In the genomic region with DNA sequence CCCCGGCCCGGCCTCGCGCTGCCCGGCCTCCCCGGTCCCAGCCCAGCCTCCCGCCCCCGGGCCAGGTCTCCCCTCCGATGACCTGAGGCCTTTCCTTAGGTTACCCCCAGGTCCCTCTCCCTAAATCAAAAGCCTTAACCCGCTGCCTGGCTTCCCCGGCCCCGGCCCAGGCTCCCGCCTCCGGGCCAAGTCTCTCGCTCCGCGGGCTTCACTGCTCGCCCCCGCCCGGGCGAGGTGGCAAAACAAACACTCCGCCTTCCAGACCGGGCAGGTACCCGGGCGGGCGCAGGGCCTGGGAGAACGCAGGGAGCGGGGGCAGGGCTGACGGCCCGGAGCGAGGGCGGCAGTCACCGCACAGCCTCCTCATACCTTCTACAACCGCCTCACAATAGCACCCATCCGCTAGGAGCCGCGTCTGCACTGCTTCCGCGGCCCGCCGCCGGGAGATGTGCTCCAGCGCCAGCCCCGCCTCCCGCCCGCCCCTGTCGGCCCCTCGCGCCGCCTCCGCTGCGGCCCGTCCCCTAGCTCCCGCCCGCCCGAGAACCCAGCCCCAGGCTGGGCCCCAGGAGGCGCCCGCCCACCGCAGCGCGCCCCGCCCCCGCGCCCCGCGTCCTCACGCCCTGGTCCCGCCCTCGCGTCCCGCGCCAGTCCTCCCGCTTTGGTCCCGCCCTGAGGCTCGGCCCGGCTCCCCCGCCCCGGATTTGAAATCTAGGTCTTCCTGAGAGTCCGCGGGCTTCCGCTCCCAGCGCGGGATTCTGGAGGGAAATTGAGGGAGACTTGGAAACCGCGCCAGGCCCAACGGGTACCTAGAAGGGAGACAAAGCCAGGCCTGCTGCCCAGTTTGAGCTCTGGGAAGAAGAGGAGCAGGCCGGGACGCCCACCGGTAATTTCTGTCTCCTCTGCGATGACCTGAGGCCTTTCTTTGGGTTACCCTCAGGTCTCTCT, we compare ENCODE assay signal across 1 cellular context.
TF ChIP-seq lines count a peak whose summit lies in the region.

A gene (minus strand): TSS at position 422 of the 945 bp plus-strand sequence. CDS start 10,994 bp downstream, outside the sequence.
A gene with protein sequence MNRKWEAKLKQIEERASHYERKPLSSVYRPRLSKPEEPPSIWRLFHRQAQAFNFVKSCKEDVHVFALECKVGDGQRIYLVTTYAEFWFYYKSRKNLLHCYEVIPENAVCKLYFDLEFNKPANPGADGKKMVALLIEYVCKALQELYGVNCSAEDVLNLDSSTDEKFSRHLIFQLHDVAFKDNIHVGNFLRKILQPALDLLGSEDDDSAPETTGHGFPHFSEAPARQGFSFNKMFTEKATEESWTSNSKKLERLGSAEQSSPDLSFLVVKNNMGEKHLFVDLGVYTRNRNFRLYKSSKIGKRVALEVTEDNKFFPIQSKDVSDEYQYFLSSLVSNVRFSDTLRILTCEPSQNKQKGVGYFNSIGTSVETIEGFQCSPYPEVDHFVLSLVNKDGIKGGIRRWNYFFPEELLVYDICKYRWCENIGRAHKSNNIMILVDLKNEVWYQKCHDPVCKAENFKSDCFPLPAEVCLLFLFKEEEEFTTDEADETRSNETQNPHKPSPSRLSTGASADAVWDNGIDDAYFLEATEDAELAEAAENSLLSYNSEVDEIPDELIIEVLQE (plus strand): TSS at position 713 of the 945 bp plus-strand sequence. CDS start 7,403 bp downstream, outside the sequence.

TF ChIP-seq in K562, 482 proteins besides CTCF, POLR2A, EP300 and RAD21 (continued from another document and continues in another):
- TF ChIP-seq RBM39 (optimal IDR thresholded peaks at IDR 0.05; ENCODE audit: low read depth, low read length) (no peak), NCOA2 (IDR thresholded peaks at IDR 0.05; ENCODE audit: partially characterized antibody in 2 of 2) (no peak), HNRNPLL (IDR thresholded peaks at IDR 0.05; ENCODE audit: low read depth, low read length, poor library complexity, severe bottlenecking) (peak; percentile 50), SOX6 (IDR thresholded peaks at IDR 0.05) (peak; percentile 21; the same call in 1 of the 2 replicates), SMARCE1 (IDR thresholded peaks at IDR 0.05) (no peak), GABPB2 (CRISPR knock-in tag; conservative IDR thresholded peaks at IDR 0.05) (no peak), KDM2B (CRISPR knock-in tag; IDR thresholded peaks at IDR 0.05) (0 out of 2 replicates have a peak, but pooled peaks have one; percentile 62), STAT5B (CRISPR knock-in tag; IDR thresholded peaks at IDR 0.05) (no peak), ZNF695 (CRISPR knock-in tag; IDR thresholded peaks at IDR 0.05) (no peak), FOSL1 (tag; conservative IDR thresholded peaks at IDR 0.05) (0 out of 2 replicates have a peak, but pooled peaks have one; percentile 22), ZNF184 (CRISPR knock-in tag; IDR thresholded peaks at IDR 0.05) (no peak), ZKSCAN3 (CRISPR knock-in tag; IDR thresholded peaks at IDR 0.05) (no peak), OTX1 (CRISPR knock-in tag; IDR thresholded peaks at IDR 0.05) (no peak), EZH2 (IDR thresholded peaks at IDR 0.05; ENCODE audit: borderline replicate concordance, low read depth, low read length) (no peak), BCL6 (CRISPR knock-in tag; IDR thresholded peaks at IDR 0.05) (no peak), JUND (IDR thresholded peaks at IDR 0.05; ENCODE audit: borderline replicate concordance, low read depth, low read length) (peak; percentile 43), JUND (tag; IDR thresholded peaks at IDR 0.05; ENCODE audit: borderline replicate concordance, low read depth, low read length) (no peak), ZNF785 (CRISPR knock-in tag; IDR thresholded peaks at IDR 0.05) (no peak), COPS2 (conservative IDR thresholded peaks at IDR 0.05) (no peak), TAF1 (IDR thresholded peaks at IDR 0.05; ENCODE audit: control insufficient read depth, extremely low read depth, insufficient read depth, low read length, severe bottlenecking) (peak; percentile 77), YY1 (IDR thresholded peaks at IDR 0.05; ENCODE audit: borderline replicate concordance in 1 of 3, control insufficient read depth in 1 of 3, extremely low read depth in 1 of 3, insufficient read depth in 3 of 3, insufficient read length in 1 of 3, insufficient replicate concordance in 2 of 3, low read depth in 1 of 3, low read length in 2 of 3) (peak in 2 of 3 experiments; percentile 20 to 70), FOXM1 (IDR thresholded peaks at IDR 0.05; ENCODE audit: low read depth) (no peak), FOXM1 (CRISPR knock-in tag; IDR thresholded peaks at IDR 0.05; ENCODE audit: low read depth) (no peak; the same call in 1 of the 2 replicates), TBP (optimal IDR thresholded peaks at IDR 0.05; ENCODE audit: low read depth, low read length) (peak; percentile 86), HDAC8 (tag; IDR thresholded peaks at IDR 0.05) (no peak), SP2 (IDR thresholded peaks at IDR 0.05; ENCODE audit: extremely low read depth, low read depth, low read length, poor library complexity, severe bottlenecking) (no peak), CHD1 (IDR thresholded peaks at IDR 0.05; ENCODE audit: low read length) (peak; percentile 28), ZFX (CRISPR knock-in tag; IDR thresholded peaks at IDR 0.05) (peak; percentile 90)
- TF ChIP-seq, protein P1, sequence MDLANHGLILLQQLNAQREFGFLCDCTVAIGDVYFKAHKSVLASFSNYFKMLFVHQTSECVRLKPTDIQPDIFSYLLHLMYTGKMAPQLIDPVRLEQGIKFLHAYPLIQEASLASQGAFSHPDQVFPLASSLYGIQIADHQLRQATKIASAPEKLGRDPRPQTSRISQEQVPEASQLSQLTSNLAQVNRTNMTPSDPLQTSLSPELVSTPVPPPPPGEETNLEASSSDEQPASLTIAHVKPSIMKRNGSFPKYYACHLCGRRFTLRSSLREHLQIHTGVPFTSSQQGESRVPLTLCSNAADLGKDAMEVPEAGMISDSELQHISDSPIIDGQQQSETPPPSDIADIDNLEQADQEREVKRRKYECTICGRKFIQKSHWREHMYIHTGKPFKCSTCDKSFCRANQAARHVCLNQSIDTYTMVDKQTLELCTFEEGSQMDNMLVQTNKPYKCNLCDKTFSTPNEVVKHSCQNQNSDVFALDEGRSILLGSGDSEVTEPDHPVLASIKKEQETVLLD (IDR thresholded peaks at IDR 0.05), result no peak
- TF ChIP-seq, protein P2, sequence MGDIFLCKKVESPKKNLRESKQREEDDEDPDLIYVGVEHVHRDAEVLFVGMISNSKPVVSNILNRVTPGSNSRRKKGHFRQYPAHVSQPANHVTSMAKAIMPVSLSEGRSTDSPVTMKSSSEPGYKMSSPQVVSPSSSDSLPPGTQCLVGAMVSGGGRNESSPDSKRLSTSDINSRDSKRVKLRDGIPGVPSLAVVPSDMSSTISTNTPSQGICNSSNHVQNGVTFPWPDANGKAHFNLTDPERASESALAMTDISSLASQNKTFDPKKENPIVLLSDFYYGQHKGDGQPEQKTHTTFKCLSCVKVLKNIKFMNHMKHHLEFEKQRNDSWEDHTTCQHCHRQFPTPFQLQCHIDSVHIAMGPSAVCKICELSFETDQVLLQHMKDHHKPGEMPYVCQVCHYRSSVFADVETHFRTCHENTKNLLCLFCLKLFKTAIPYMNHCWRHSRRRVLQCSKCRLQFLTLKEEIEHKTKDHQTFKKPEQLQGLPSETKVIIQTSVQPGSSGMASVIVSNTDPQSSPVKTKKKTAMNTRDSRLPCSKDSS (IDR thresholded peaks at IDR 0.05; ENCODE audit: low read depth, partially characterized antibody), result no peak
- TF ChIP-seq, protein P3, sequence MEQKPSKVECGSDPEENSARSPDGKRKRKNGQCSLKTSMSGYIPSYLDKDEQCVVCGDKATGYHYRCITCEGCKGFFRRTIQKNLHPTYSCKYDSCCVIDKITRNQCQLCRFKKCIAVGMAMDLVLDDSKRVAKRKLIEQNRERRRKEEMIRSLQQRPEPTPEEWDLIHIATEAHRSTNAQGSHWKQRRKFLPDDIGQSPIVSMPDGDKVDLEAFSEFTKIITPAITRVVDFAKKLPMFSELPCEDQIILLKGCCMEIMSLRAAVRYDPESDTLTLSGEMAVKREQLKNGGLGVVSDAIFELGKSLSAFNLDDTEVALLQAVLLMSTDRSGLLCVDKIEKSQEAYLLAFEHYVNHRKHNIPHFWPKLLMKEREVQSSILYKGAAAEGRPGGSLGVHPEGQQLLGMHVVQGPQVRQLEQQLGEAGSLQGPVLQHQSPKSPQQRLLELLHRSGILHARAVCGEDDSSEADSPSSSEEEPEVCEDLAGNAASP (IDR thresholded peaks at IDR 0.05), result no peak
- TF ChIP-seq, protein P4, sequence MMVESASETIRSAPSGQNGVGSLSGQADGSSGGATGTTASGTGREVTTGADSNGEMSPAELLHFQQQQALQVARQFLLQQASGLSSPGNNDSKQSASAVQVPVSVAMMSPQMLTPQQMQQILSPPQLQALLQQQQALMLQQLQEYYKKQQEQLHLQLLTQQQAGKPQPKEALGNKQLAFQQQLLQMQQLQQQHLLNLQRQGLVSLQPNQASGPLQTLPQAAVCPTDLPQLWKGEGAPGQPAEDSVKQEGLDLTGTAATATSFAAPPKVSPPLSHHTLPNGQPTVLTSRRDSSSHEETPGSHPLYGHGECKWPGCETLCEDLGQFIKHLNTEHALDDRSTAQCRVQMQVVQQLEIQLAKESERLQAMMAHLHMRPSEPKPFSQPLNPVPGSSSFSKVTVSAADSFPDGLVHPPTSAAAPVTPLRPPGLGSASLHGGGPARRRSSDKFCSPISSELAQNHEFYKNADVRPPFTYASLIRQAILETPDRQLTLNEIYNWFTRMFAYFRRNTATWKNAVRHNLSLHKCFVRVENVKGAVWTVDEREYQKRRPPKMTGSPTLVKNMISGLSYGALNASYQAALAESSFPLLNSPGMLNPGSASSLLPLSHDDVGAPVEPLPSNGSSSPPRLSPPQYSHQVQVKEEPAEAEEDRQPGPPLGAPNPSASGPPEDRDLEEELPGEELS (CRISPR knock-in tag; IDR thresholded peaks at IDR 0.05; ENCODE audit: borderline replicate concordance), result no peak
- TF ChIP-seq, protein P5, sequence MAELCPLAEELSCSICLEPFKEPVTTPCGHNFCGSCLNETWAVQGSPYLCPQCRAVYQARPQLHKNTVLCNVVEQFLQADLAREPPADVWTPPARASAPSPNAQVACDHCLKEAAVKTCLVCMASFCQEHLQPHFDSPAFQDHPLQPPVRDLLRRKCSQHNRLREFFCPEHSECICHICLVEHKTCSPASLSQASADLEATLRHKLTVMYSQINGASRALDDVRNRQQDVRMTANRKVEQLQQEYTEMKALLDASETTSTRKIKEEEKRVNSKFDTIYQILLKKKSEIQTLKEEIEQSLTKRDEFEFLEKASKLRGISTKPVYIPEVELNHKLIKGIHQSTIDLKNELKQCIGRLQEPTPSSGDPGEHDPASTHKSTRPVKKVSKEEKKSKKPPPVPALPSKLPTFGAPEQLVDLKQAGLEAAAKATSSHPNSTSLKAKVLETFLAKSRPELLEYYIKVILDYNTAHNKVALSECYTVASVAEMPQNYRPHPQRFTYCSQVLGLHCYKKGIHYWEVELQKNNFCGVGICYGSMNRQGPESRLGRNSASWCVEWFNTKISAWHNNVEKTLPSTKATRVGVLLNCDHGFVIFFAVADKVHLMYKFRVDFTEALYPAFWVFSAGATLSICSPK (IDR thresholded peaks at IDR 0.05; ENCODE audit: borderline replicate concordance), result no peak
- TF ChIP-seq, protein P6, sequence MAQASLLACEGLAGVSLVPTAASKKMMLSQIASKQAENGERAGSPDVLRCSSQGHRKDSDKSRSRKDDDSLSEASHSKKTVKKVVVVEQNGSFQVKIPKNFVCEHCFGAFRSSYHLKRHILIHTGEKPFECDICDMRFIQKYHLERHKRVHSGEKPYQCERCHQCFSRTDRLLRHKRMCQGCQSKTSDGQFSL (CRISPR knock-in tag; IDR thresholded peaks at IDR 0.05), result no peak; the same call in 1 of the 2 replicates
- TF ChIP-seq, protein P6 (tag; IDR thresholded peaks at IDR 0.05), result no peak
- TF ChIP-seq, protein P7, sequence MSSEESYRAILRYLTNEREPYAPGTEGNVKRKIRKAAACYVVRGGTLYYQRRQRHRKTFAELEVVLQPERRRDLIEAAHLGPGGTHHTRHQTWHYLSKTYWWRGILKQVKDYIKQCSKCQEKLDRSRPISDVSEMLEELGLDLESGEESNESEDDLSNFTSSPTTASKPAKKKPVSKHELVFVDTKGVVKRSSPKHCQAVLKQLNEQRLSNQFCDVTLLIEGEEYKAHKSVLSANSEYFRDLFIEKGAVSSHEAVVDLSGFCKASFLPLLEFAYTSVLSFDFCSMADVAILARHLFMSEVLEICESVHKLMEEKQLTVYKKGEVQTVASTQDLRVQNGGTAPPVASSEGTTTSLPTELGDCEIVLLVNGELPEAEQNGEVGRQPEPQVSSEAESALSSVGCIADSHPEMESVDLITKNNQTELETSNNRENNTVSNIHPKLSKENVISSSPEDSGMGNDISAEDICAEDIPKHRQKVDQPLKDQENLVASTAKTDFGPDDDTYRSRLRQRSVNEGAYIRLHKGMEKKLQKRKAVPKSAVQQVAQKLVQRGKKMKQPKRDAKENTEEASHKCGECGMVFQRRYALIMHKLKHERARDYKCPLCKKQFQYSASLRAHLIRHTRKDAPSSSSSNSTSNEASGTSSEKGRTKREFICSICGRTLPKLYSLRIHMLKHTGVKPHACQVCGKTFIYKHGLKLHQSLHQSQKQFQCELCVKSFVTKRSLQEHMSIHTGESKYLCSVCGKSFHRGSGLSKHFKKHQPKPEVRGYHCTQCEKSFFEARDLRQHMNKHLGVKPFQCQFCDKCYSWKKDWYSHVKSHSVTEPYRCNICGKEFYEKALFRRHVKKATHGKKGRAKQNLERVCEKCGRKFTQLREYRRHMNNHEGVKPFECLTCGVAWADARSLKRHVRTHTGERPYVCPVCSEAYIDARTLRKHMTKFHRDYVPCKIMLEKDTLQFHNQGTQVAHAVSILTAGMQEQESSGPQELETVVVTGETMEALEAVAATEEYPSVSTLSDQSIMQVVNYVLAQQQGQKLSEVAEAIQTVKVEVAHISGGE (CRISPR knock-in tag; IDR thresholded peaks at IDR 0.05), result peak in 1 of 3 experiments; percentile 36; a peak in 1 of 6 replicates
- TF ChIP-seq, protein P8, sequence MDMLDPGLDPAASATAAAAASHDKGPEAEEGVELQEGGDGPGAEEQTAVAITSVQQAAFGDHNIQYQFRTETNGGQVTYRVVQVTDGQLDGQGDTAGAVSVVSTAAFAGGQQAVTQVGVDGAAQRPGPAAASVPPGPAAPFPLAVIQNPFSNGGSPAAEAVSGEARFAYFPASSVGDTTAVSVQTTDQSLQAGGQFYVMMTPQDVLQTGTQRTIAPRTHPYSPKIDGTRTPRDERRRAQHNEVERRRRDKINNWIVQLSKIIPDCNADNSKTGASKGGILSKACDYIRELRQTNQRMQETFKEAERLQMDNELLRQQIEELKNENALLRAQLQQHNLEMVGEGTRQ (CRISPR knock-in tag; IDR thresholded peaks at IDR 0.05), result no peak
- TF ChIP-seq, protein P9, sequence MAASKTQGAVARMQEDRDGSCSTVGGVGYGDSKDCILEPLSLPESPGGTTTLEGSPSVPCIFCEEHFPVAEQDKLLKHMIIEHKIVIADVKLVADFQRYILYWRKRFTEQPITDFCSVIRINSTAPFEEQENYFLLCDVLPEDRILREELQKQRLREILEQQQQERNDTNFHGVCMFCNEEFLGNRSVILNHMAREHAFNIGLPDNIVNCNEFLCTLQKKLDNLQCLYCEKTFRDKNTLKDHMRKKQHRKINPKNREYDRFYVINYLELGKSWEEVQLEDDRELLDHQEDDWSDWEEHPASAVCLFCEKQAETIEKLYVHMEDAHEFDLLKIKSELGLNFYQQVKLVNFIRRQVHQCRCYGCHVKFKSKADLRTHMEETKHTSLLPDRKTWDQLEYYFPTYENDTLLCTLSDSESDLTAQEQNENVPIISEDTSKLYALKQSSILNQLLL (CRISPR knock-in tag; IDR thresholded peaks at IDR 0.05; ENCODE audit: borderline replicate concordance), result no peak
